Comparison of ENCODE assay signal across 1 cellular context in the genomic region with DNA sequence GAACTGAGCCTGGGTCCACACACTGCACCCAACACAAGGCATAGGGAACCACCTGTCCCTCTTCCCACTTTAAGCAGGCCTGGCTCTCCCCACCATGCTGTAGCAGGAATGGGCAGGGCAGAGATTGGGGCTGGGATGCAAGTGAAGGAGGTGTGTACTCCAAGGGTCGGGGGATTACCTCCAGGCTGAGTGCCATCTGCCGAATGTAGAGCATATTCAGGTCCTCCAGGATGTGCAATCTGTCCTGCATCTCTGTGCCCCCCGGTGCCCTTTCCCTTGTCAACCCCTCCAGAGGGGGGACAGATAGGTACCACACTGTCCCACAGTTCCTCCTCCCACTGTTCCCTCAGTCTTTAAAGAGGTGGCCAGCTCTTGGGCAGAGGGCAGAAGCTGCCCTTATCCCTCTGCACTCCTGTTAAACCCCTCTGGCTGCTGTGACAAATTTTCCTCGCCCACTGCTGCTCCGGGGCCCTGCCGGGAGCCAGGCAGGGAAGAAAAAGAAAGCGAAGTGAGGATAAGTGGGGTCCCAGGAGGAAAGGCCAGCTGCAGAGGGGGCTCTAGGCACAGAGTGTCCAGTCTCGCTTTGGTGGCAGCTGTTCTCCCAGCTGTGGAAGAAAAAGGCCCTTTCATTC.
TF ChIP-seq lines count a peak whose summit lies in the region.

No MANE protein-coding gene starts in this region.

TF ChIP-seq in K562, 482 proteins besides CTCF, POLR2A, EP300 and RAD21:
- TF ChIP-seq, protein P1, sequence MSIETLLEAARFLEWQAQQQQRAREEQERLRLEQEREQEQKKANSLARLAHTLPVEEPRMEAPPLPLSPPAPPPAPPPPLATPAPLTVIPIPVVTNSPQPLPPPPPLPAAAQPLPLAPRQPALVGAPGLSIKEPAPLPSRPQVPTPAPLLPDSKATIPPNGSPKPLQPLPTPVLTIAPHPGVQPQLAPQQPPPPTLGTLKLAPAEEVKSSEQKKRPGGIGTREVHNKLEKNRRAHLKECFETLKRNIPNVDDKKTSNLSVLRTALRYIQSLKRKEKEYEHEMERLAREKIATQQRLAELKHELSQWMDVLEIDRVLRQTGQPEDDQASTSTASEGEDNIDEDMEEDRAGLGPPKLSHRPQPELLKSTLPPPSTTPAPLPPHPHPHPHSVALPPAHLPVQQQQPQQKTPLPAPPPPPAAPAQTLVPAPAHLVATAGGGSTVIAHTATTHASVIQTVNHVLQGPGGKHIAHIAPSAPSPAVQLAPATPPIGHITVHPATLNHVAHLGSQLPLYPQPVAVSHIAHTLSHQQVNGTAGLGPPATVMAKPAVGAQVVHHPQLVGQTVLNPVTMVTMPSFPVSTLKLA (conservative IDR thresholded peaks at IDR 0.05), result no peak
- no peak for TF ChIP-seq LARP7 (IDR thresholded peaks at IDR 0.05)
- no peak for TF ChIP-seq TAF15 (IDR thresholded peaks at IDR 0.05; ENCODE audit: low read depth, low read length)
- TF ChIP-seq ZNF408 (CRISPR knock-in tag; IDR thresholded peaks at IDR 0.05; ENCODE audit: low read depth), result no peak
- no peak for TF ChIP-seq ZFP1 (CRISPR knock-in tag; IDR thresholded peaks at IDR 0.05)
- TF ChIP-seq CBFA2T3 (IDR thresholded peaks at IDR 0.05), result no peak
- no peak for TF ChIP-seq ILK (tag; IDR thresholded peaks at IDR 0.05; ENCODE audit: borderline replicate concordance, low read depth)
- TF ChIP-seq RFX7 (CRISPR knock-in tag; IDR thresholded peaks at IDR 0.05), result no peak
- TF ChIP-seq MYBL2 (IDR thresholded peaks at IDR 0.05; ENCODE audit: low read depth), result no peak
- TF ChIP-seq MYBL2 (CRISPR knock-in tag; IDR thresholded peaks at IDR 0.05; ENCODE audit: borderline replicate concordance), result no peak
- TF ChIP-seq ATF1 (CRISPR knock-in tag; IDR thresholded peaks at IDR 0.05), result no peak
- no peak for TF ChIP-seq ATF1 (tag; IDR thresholded peaks at IDR 0.05)
- TF ChIP-seq ZNF707 (CRISPR knock-in tag; conservative IDR thresholded peaks at IDR 0.05), result no peak
- no peak for TF ChIP-seq ZNF133 (CRISPR knock-in tag; IDR thresholded peaks at IDR 0.05)
